Comparison of ENCODE assay signal across 14 cellular contexts in genomic region chr18:3513481-3513880, GRCh38.
A peak's percentile ranks its signal among the peaks of the same experiment; 100 is the strongest.
DNase-seq lines count a peak whose midpoint lies in the region; ATAC-seq and TF ChIP-seq lines count a peak whose summit lies in the region.
"Had no signal": no experiment of that assay in that cellular context is flagged by ENCODE, and none has a peak within 500 bp of the region (broad histone marks: within the 10 kb centered on the region; RNA-seq: fewer than 3 reads in every experiment).

No MANE protein-coding gene starts in this region.

- no peak for ATAC-seq in natural killer cell treated with Interleukin-12 subunit alpha and Interleukin-12 subunit beta and Interleukin-15 and Interleukin-18, amount 100 ng/mL, for 72 hours
- ATAC-seq in natural killer cell (no peak), HG02588 (IDR thresholded peaks at IDR 0.05; ENCODE audit: unreplicated experiment) (peak; percentile 74), HG03442 (IDR thresholded peaks at IDR 0.05; ENCODE audit: unreplicated experiment) (peak; percentile 88)
- peak; percentile 90 to 95 for ATAC-seq in stimulated activated naive B cell treated with anti-CD40 and anti-IgM and Interleukin-4, amounts not matched to agents 10 μg/mL and 1 μg/mL and 100 μg/mL, for 72 hours (replicated peaks)
- ATAC-seq: A549, sciatic nerve had no signal

- peak overlapping the region; percentile 61 to 76 for H3K27ac Mint-ChIP-seq in natural killer cell treated with Interleukin-12 subunit alpha and Interleukin-12 subunit beta and Interleukin-15 and Interleukin-18, amount 100 ng/mL, for 72 hours
- peak overlapping the region in 1 of 2 donors; percentile 89 for H3K27ac Mint-ChIP-seq in natural killer cell
- H3K27ac Mint-ChIP-seq in stimulated activated naive B cell treated with anti-CD40 and anti-IgM and Interleukin-4, amounts not matched to agents 10 μg/mL and 1 μg/mL and 100 μg/mL, for 72 hours: no peak overlapping the region

- H3K4me1 Mint-ChIP-seq in natural killer cell treated with Interleukin-12 subunit alpha and Interleukin-12 subunit beta and Interleukin-15 and Interleukin-18, amount 100 ng/mL, for 72 hours (ENCODE audit: low read depth in 2 of 2): peaks cover 24 to 25% of the 10 kb centered on the region in 2 donors
- peaks cover 24 to 26% of the 10 kb centered on the region in 2 donors for H3K4me1 Mint-ChIP-seq in natural killer cell
- peaks cover 6 to 21% of the 10 kb centered on the region in 2 donors for H3K4me1 Mint-ChIP-seq in stimulated activated naive B cell treated with anti-CD40 and anti-IgM and Interleukin-4, amounts not matched to agents 10 μg/mL and 1 μg/mL and 100 μg/mL, for 72 hours

- TF ChIP-seq CTCF in natural killer cell (IDR thresholded peaks at IDR 0.05): no peak

- H3K4me3 Mint-ChIP-seq in natural killer cell treated with Interleukin-12 subunit alpha and Interleukin-12 subunit beta and Interleukin-15 and Interleukin-18, amount 100 ng/mL, for 72 hours: no peak overlapping the region
- H3K4me3 Mint-ChIP-seq in natural killer cell: no peak overlapping the region
- no peak overlapping the region for H3K4me3 Mint-ChIP-seq in stimulated activated naive B cell treated with anti-CD40 and anti-IgM and Interleukin-4, amounts not matched to agents 10 μg/mL and 1 μg/mL and 100 μg/mL, for 72 hours

- peaks cover 6 to 7% of the 10 kb centered on the region in 2 donors for H3K27me3 Mint-ChIP-seq in natural killer cell treated with Interleukin-12 subunit alpha and Interleukin-12 subunit beta and Interleukin-15 and Interleukin-18, amount 100 ng/mL, for 72 hours
- H3K27me3 Mint-ChIP-seq in natural killer cell (ENCODE audit: low read depth in 2 of 2): peaks cover 7 to 10% of the 10 kb centered on the region in 2 donors
- peaks cover 0 to 5% of the 10 kb centered on the region in 2 donors for H3K27me3 Mint-ChIP-seq in stimulated activated naive B cell treated with anti-CD40 and anti-IgM and Interleukin-4, amounts not matched to agents 10 μg/mL and 1 μg/mL and 100 μg/mL, for 72 hours

- H3K9me3 Mint-ChIP-seq in natural killer cell treated with Interleukin-12 subunit alpha and Interleukin-12 subunit beta and Interleukin-15 and Interleukin-18, amount 100 ng/mL, for 72 hours: no peaks in the 10 kb centered on the region
- H3K9me3 Mint-ChIP-seq in natural killer cell: no peaks in the 10 kb centered on the region
- no peaks in the 10 kb centered on the region for H3K9me3 Mint-ChIP-seq in stimulated activated naive B cell treated with anti-CD40 and anti-IgM and Interleukin-4, amounts not matched to agents 10 μg/mL and 1 μg/mL and 100 μg/mL, for 72 hours

- DNase-seq in natural killer cell treated with Interleukin-12 subunit alpha and Interleukin-12 subunit beta and Interleukin-15 and Interleukin-18, amount 100 ng/mL, for 72 hours (ENCODE audit: low spot score): no peak
- DNase-seq in natural killer cell: no peak
- DNase-seq in stimulated activated naive B cell treated with anti-CD40 and anti-IgM and Interleukin-4, amounts not matched to agents 10 μg/mL and 1 μg/mL and 100 μg/mL, for 72 hours: no peak
- no peak for DNase-seq in stimulated activated CD4-positive, alpha-beta T cell treated with anti-CD3 and anti-CD28 coated beads, Interleukin-2, amount 100 ng/mL, for 24 hours
- DNase-seq in NCI-H187 (lab: John Stamatoyannopoulos, UW): no peak
- no peak for DNase-seq in OCI-M2 (lab: John Stamatoyannopoulos, UW; ENCODE audit: unreplicated experiment)
- DNase-seq: activated CD8-positive, alpha-beta memory T cell treated with anti-CD3 and anti-CD28 coated beads, Interleukin-2, amount 50 U/mL, for 48 hours; anterior cingulate cortex; foreskin melanocyte; kidney had no signal

- H3K36me3 Mint-ChIP-seq in natural killer cell treated with Interleukin-12 subunit alpha and Interleukin-12 subunit beta and Interleukin-15 and Interleukin-18, amount 100 ng/mL, for 72 hours: no peaks in the 10 kb centered on the region
- H3K36me3 Mint-ChIP-seq in natural killer cell: no peaks in the 10 kb centered on the region
- H3K36me3 Mint-ChIP-seq in stimulated activated naive B cell treated with anti-CD40 and anti-IgM and Interleukin-4, amounts not matched to agents 10 μg/mL and 1 μg/mL and 100 μg/mL, for 72 hours: no peaks in the 10 kb centered on the region

- intact Hi-C loops in natural killer cell (cut with micrococcal nuclease): loop anchor here (2.0 kb wide), 4 partner anchors 65 to 217 kb away; no protein-coding TSS in a partner anchor

Comparison
In these comparisons a context has a peak if more than half of its experiments do, and no peak if none do; other contexts are left out.
1. ATAC-seq: peak in HG02588 (single experiment), HG03442 (single experiment) and stimulated activated naive B cell treated with anti-CD40 and anti-IgM and Interleukin-4, amounts not matched to agents 10 μg/mL and 1 μg/mL and 100 μg/mL, for 72 hours (2 of 2); none in natural killer cell treated with Interleukin-12 subunit alpha and Interleukin-12 subunit beta and Interleukin-15 and Interleukin-18, amount 100 ng/mL, for 72 hours (0 of 2) and natural killer cell (0 of 3).